In the genomic region with DNA sequence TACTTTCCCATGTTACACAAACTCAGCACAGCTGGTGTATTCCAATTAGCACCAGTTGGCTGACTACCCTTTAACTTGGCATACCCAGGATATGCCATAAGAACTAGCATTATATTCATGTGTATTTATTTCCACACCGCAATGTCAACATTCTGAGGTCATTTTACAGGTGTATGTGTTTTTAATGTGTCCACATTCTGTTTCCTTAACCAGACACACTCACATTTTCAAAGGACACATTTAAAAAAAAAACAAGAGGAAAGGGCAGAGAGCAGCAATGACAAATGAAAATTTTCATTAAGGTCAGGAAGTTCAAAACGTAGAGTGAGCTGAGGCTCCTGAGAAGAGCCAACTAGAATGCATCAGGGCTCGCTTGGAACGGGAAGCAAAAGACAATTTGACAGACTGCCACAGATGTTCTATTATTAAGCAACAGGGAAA, we compare ENCODE assay signal across 1 cellular context.
TF ChIP-seq lines count a peak whose summit lies in the region.

No MANE protein-coding gene starts in this region.

TF ChIP-seq in HepG2, 621 proteins besides CTCF, POLR2A, EP300 and RAD21 (continued from another document and continues in another):
- TF ChIP-seq, protein P1, sequence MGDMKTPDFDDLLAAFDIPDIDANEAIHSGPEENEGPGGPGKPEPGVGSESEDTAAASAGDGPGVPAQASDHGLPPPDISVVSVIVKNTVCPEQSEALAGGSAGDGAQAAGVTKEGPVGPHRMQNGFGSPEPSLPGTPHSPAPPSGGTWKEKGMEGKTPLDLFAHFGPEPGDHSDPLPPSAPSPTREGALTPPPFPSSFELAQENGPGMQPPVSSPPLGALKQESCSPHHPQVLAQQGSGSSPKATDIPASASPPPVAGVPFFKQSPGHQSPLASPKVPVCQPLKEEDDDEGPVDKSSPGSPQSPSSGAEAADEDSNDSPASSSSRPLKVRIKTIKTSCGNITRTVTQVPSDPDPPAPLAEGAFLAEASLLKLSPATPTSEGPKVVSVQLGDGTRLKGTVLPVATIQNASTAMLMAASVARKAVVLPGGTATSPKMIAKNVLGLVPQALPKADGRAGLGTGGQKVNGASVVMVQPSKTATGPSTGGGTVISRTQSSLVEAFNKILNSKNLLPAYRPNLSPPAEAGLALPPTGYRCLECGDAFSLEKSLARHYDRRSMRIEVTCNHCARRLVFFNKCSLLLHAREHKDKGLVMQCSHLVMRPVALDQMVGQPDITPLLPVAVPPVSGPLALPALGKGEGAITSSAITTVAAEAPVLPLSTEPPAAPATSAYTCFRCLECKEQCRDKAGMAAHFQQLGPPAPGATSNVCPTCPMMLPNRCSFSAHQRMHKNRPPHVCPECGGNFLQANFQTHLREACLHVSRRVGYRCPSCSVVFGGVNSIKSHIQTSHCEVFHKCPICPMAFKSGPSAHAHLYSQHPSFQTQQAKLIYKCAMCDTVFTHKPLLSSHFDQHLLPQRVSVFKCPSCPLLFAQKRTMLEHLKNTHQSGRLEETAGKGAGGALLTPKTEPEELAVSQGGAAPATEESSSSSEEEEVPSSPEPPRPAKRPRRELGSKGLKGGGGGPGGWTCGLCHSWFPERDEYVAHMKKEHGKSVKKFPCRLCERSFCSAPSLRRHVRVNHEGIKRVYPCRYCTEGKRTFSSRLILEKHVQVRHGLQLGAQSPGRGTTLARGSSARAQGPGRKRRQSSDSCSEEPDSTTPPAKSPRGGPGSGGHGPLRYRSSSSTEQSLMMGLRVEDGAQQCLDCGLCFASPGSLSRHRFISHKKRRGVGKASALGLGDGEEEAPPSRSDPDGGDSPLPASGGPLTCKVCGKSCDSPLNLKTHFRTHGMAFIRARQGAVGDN (CRISPR knock-in tag; IDR thresholded peaks at IDR 0.05) = no peak
- no peak for TF ChIP-seq BRD4 (CRISPR knock-in tag; IDR thresholded peaks at IDR 0.05)
- TF ChIP-seq, protein P2, sequence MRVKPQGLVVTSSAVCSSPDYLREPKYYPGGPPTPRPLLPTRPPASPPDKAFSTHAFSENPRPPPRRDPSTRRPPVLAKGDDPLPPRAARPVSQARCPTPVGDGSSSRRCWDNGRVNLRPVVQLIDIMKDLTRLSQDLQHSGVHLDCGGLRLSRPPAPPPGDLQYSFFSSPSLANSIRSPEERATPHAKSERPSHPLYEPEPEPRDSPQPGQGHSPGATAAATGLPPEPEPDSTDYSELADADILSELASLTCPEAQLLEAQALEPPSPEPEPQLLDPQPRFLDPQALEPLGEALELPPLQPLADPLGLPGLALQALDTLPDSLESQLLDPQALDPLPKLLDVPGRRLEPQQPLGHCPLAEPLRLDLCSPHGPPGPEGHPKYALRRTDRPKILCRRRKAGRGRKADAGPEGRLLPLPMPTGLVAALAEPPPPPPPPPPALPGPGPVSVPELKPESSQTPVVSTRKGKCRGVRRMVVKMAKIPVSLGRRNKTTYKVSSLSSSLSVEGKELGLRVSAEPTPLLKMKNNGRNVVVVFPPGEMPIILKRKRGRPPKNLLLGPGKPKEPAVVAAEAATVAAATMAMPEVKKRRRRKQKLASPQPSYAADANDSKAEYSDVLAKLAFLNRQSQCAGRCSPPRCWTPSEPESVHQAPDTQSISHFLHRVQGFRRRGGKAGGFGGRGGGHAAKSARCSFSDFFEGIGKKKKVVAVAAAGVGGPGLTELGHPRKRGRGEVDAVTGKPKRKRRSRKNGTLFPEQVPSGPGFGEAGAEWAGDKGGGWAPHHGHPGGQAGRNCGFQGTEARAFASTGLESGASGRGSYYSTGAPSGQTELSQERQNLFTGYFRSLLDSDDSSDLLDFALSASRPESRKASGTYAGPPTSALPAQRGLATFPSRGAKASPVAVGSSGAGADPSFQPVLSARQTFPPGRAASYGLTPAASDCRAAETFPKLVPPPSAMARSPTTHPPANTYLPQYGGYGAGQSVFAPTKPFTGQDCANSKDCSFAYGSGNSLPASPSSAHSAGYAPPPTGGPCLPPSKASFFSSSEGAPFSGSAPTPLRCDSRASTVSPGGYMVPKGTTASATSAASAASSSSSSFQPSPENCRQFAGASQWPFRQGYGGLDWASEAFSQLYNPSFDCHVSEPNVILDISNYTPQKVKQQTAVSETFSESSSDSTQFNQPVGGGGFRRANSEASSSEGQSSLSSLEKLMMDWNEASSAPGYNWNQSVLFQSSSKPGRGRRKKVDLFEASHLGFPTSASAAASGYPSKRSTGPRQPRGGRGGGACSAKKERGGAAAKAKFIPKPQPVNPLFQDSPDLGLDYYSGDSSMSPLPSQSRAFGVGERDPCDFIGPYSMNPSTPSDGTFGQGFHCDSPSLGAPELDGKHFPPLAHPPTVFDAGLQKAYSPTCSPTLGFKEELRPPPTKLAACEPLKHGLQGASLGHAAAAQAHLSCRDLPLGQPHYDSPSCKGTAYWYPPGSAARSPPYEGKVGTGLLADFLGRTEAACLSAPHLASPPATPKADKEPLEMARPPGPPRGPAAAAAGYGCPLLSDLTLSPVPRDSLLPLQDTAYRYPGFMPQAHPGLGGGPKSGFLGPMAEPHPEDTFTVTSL (CRISPR knock-in tag; IDR thresholded peaks at IDR 0.05; ENCODE audit: borderline replicate concordance) = peak; percentile 54; the same call in 1 of the 2 replicates
- no peak for TF ChIP-seq HOXA7 (CRISPR knock-in tag; IDR thresholded peaks at IDR 0.05)
- TF ChIP-seq NFE2L1 (CRISPR knock-in tag; IDR thresholded peaks at IDR 0.05; ENCODE audit: borderline replicate concordance) = no peak
- TF ChIP-seq, protein P3, sequence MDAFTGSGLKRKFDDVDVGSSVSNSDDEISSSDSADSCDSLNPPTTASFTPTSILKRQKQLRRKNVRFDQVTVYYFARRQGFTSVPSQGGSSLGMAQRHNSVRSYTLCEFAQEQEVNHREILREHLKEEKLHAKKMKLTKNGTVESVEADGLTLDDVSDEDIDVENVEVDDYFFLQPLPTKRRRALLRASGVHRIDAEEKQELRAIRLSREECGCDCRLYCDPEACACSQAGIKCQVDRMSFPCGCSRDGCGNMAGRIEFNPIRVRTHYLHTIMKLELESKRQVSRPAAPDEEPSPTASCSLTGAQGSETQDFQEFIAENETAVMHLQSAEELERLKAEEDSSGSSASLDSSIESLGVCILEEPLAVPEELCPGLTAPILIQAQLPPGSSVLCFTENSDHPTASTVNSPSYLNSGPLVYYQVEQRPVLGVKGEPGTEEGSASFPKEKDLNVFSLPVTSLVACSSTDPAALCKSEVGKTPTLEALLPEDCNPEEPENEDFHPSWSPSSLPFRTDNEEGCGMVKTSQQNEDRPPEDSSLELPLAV (CRISPR knock-in tag; conservative IDR thresholded peaks at IDR 0.05; ENCODE audit: low read depth) = no peak
- no peak for TF ChIP-seq ERF (CRISPR knock-in tag; IDR thresholded peaks at IDR 0.05)
- 0 out of 2 replicates have a peak, but pooled peaks have one; percentile 27 for TF ChIP-seq KLF6 (CRISPR knock-in tag; IDR thresholded peaks at IDR 0.05)
- no peak for TF ChIP-seq ZNF605 (CRISPR knock-in tag; IDR thresholded peaks at IDR 0.05)
- TF ChIP-seq TBL1XR1 (IDR thresholded peaks at IDR 0.05; ENCODE audit: borderline replicate concordance, low read length, partially characterized antibody) = peak; percentile 56
- TF ChIP-seq ZNF432 (CRISPR knock-in tag; IDR thresholded peaks at IDR 0.05; ENCODE audit: borderline replicate concordance) = no peak
- no peak for TF ChIP-seq ZNF446 (CRISPR knock-in tag; IDR thresholded peaks at IDR 0.05)
- TF ChIP-seq SUZ12 (IDR thresholded peaks at IDR 0.05; ENCODE audit: low read depth, low read length) = no peak
- TF ChIP-seq, protein P4, sequence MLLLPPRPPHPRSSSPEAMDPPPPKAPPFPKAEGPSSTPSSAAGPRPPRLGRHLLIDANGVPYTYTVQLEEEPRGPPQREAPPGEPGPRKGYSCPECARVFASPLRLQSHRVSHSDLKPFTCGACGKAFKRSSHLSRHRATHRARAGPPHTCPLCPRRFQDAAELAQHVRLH (CRISPR knock-in tag; IDR thresholded peaks at IDR 0.05; ENCODE audit: borderline replicate concordance, low read depth) = no peak
- TF ChIP-seq SMAD3 (CRISPR knock-in tag; IDR thresholded peaks at IDR 0.05) = 0 out of 2 replicates have a peak, but pooled peaks have one; percentile 47
- TF ChIP-seq FOXA3 (CRISPR knock-in tag; IDR thresholded peaks at IDR 0.05) = peak; percentile 89
- TF ChIP-seq, protein P5, sequence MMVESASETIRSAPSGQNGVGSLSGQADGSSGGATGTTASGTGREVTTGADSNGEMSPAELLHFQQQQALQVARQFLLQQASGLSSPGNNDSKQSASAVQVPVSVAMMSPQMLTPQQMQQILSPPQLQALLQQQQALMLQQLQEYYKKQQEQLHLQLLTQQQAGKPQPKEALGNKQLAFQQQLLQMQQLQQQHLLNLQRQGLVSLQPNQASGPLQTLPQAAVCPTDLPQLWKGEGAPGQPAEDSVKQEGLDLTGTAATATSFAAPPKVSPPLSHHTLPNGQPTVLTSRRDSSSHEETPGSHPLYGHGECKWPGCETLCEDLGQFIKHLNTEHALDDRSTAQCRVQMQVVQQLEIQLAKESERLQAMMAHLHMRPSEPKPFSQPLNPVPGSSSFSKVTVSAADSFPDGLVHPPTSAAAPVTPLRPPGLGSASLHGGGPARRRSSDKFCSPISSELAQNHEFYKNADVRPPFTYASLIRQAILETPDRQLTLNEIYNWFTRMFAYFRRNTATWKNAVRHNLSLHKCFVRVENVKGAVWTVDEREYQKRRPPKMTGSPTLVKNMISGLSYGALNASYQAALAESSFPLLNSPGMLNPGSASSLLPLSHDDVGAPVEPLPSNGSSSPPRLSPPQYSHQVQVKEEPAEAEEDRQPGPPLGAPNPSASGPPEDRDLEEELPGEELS (CRISPR knock-in tag; IDR thresholded peaks at IDR 0.05) = peak; percentile 84
- TF ChIP-seq, protein P6, sequence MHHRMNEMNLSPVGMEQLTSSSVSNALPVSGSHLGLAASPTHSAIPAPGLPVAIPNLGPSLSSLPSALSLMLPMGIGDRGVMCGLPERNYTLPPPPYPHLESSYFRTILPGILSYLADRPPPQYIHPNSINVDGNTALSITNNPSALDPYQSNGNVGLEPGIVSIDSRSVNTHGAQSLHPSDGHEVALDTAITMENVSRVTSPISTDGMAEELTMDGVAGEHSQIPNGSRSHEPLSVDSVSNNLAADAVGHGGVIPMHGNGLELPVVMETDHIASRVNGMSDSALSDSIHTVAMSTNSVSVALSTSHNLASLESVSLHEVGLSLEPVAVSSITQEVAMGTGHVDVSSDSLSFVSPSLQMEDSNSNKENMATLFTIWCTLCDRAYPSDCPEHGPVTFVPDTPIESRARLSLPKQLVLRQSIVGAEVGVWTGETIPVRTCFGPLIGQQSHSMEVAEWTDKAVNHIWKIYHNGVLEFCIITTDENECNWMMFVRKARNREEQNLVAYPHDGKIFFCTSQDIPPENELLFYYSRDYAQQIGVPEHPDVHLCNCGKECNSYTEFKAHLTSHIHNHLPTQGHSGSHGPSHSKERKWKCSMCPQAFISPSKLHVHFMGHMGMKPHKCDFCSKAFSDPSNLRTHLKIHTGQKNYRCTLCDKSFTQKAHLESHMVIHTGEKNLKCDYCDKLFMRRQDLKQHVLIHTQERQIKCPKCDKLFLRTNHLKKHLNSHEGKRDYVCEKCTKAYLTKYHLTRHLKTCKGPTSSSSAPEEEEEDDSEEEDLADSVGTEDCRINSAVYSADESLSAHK (CRISPR knock-in tag; IDR thresholded peaks at IDR 0.05; ENCODE audit: borderline replicate concordance) = no peak
- TF ChIP-seq PRMT3 (CRISPR knock-in tag; IDR thresholded peaks at IDR 0.05; ENCODE audit: borderline replicate concordance, low read depth) = no peak
- TF ChIP-seq ZBTB8A (CRISPR knock-in tag; IDR thresholded peaks at IDR 0.05; ENCODE audit: borderline replicate concordance, low read depth) = no peak
- TF ChIP-seq ZNF703 (CRISPR knock-in tag; IDR thresholded peaks at IDR 0.05; ENCODE audit: borderline replicate concordance) = no peak
- no peak for TF ChIP-seq REXO4 (CRISPR knock-in tag; IDR thresholded peaks at IDR 0.05; ENCODE audit: borderline replicate concordance)
- no peak for TF ChIP-seq ETV6 (CRISPR knock-in tag; conservative IDR thresholded peaks at IDR 0.05)
- TF ChIP-seq ZNF232 (CRISPR knock-in tag; IDR thresholded peaks at IDR 0.05; ENCODE audit: borderline replicate concordance) = no peak
- no peak for TF ChIP-seq ARID2 (CRISPR knock-in tag; IDR thresholded peaks at IDR 0.05; ENCODE audit: borderline replicate concordance)
- no peak for TF ChIP-seq ZNF337 (CRISPR knock-in tag; IDR thresholded peaks at IDR 0.05; ENCODE audit: borderline replicate concordance, low read depth)
- no peak for TF ChIP-seq ZNF570 (CRISPR knock-in tag; IDR thresholded peaks at IDR 0.05; ENCODE audit: borderline replicate concordance)
- no peak for TF ChIP-seq ARNT2 (CRISPR knock-in tag; IDR thresholded peaks at IDR 0.05; ENCODE audit: low read depth)
- TF ChIP-seq, protein P7, sequence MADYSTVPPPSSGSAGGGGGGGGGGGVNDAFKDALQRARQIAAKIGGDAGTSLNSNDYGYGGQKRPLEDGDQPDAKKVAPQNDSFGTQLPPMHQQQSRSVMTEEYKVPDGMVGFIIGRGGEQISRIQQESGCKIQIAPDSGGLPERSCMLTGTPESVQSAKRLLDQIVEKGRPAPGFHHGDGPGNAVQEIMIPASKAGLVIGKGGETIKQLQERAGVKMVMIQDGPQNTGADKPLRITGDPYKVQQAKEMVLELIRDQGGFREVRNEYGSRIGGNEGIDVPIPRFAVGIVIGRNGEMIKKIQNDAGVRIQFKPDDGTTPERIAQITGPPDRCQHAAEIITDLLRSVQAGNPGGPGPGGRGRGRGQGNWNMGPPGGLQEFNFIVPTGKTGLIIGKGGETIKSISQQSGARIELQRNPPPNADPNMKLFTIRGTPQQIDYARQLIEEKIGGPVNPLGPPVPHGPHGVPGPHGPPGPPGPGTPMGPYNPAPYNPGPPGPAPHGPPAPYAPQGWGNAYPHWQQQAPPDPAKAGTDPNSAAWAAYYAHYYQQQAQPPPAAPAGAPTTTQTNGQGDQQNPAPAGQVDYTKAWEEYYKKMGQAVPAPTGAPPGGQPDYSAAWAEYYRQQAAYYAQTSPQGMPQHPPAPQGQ (CRISPR knock-in tag; IDR thresholded peaks at IDR 0.05; ENCODE audit: borderline replicate concordance) = no peak
- TF ChIP-seq ONECUT2 (CRISPR knock-in tag; IDR thresholded peaks at IDR 0.05) = no peak
- TF ChIP-seq RBM22 (optimal IDR thresholded peaks at IDR 0.05; ENCODE audit: low read length) = no peak
- TF ChIP-seq ZNF224 (CRISPR knock-in tag; IDR thresholded peaks at IDR 0.05) = no peak
- TF ChIP-seq ZNF510 (CRISPR knock-in tag; IDR thresholded peaks at IDR 0.05; ENCODE audit: low read depth) = no peak
- TF ChIP-seq, protein P8, sequence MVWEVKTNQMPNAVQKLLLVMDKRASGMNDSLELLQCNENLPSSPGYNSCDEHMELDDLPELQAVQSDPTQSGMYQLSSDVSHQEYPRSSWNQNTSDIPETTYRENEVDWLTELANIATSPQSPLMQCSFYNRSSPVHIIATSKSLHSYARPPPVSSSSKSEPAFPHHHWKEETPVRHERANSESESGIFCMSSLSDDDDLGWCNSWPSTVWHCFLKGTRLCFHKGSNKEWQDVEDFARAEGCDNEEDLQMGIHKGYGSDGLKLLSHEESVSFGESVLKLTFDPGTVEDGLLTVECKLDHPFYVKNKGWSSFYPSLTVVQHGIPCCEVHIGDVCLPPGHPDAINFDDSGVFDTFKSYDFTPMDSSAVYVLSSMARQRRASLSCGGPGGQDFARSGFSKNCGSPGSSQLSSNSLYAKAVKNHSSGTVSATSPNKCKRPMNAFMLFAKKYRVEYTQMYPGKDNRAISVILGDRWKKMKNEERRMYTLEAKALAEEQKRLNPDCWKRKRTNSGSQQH (CRISPR knock-in tag; IDR thresholded peaks at IDR 0.05; ENCODE audit: low read depth) = no peak
- no peak for TF ChIP-seq DR1 (CRISPR knock-in tag; IDR thresholded peaks at IDR 0.05)
